ENCODE assay signal across 27 cellular contexts in genomic region chr11:108213784-108214183, GRCh38. TPM values are rescaled to one million over a fixed set of nuclear protein-coding genes. Genes with fewer than 3 reads are reported as not detected.
DNase-seq lines count a peak whose midpoint lies in the region; ATAC-seq, FAIRE-seq and TF ChIP-seq lines count a peak whose summit lies in the region.
"Had no signal": no experiment of that assay in that cellular context is flagged by ENCODE, and none has a peak within 500 bp of the region (broad histone marks: within the 10 kb centered on the region; RNA-seq: fewer than 3 reads in every experiment).

No MANE protein-coding gene starts in this region.

- CTCF ChIA-PET in HepG2 (lab: Yijun Ruan, JAX; ENCODE audit: low intra/inter-chr PET ratio, low total read pairs) = no interaction called here
- CTCF ChIA-PET in GM12878 (lab: Yijun Ruan, JAX) = interaction anchor here (0.9 to 1.0 kb wide), 4 partner anchors 8 to 39 kb away, joined by 3 to 6 read pairs (median 3); no protein-coding TSS in a partner anchor

- TF ChIP-seq EP300 in HepG2 (IDR thresholded peaks at IDR 0.05; ENCODE audit: low read depth in 2 of 2, low read length in 2 of 2) = no peak
- no peak for TF ChIP-seq EP300 in HepG2 (CRISPR knock-in tag; IDR thresholded peaks at IDR 0.05; ENCODE audit: borderline replicate concordance)
- no peak for TF ChIP-seq EP300 in GM12878 (IDR thresholded peaks at IDR 0.05; ENCODE audit: borderline replicate concordance in 1 of 2, control insufficient read depth in 1 of 2, low read depth in 2 of 2, low read length in 2 of 2)

- no peak overlapping the region for H2BK5ac ChIP-seq in trophoblast cell (ENCODE audit: low read depth, low read length, poor library complexity)

- H2AFZ ChIP-seq in HepG2 (ENCODE audit: low read length) = no peak overlapping the region
- H2AFZ ChIP-seq in GM12878 (ENCODE audit: control insufficient read depth, low read depth, low read length) = no peak overlapping the region
- no peak overlapping the region for H2AFZ ChIP-seq in trophoblast cell (ENCODE audit: insufficient read depth, low read length, poor library complexity)
- H2AFZ ChIP-seq: GM23338, PC-9 had no signal

- no peak overlapping the region for H3K4me2 ChIP-seq in HepG2 (ENCODE audit: low read depth, low read length)
- no peak overlapping the region for H3K4me2 ChIP-seq in GM12878 (ENCODE audit: control insufficient read depth, insufficient read depth)
- no peak overlapping the region for H3K4me2 ChIP-seq in trophoblast cell (ENCODE audit: low read length)
- H3K4me2 ChIP-seq: GM23338, KMS-11, PC-9 had no signal

- no peaks in the 10 kb centered on the region; the same call in 1 of the 2 replicates for H4K20me1 ChIP-seq in HepG2 (ENCODE audit: insufficient read depth, low read length)
- no peaks in the 10 kb centered on the region for H4K20me1 ChIP-seq in GM12878 (ENCODE audit: control insufficient read depth, insufficient read depth)

- RAD21 ChIA-PET in GM12878 (lab: Charles Lee; ENCODE audit: unreplicated experiment) = interaction anchor here (1.6 kb wide), 2 partner anchors 8 to 15 kb away, joined by 3 to 4 read pairs; partner anchors contain the start of gene NPAT

- H3K36me3 ChIP-seq in HepG2 (replicated peaks in 1 of 2; ENCODE audit: control insufficient read depth in 1 of 2, insufficient read depth in 2 of 2, low read length in 2 of 2) (peaks cover 0 to 5% of the 10 kb centered on the region in 2 experiments; a peak in 1 of 5 replicates), right lobe of liver (no peaks in the 10 kb centered on the region), GM12878 (ENCODE audit: control insufficient read depth in 2 of 2, insufficient read depth in 2 of 2, low read length in 1 of 2) (peaks cover 4 to 27% of the 10 kb centered on the region in 2 experiments), trophoblast cell (ENCODE audit: control insufficient read depth in 1 of 2, insufficient read depth in 2 of 2, low read length in 2 of 2) (peaks cover 8 to 14% of the 10 kb centered on the region in 2 experiments)
- H3K36me3 ChIP-seq: SJSA1 had no signal

- H3K79me1 ChIP-seq in trophoblast cell (ENCODE audit: low read length) = no peaks in the 10 kb centered on the region

- H3K9ac ChIP-seq in HepG2 (ENCODE audit: insufficient read depth, low read depth, low read length) (no peak overlapping the region), GM12878 (ENCODE audit: control insufficient read depth, insufficient read depth, low read length) (no peak overlapping the region), trophoblast cell (ENCODE audit: low read length) (no peak overlapping the region)
- H3K9ac ChIP-seq: KMS-11 had no signal

- H3K9me3 ChIP-seq in HepG2 (ENCODE audit: low read length) (no peaks in the 10 kb centered on the region), right lobe of liver (no peaks in the 10 kb centered on the region), GM12878 (replicated peaks; ENCODE audit: control insufficient read depth, insufficient read depth, low read length) (peaks cover 8% of the 10 kb centered on the region; the same call in 2 of the 3 replicates), trophoblast cell (ENCODE audit: insufficient read depth, low read depth, low read length) (peaks cover 2% of the 10 kb centered on the region)
- H3K9me3 ChIP-seq: SJSA1 had no signal

- H3K27ac ChIP-seq in HepG2 (ENCODE audit: extremely low read length, insufficient read depth, low read length) = no peak overlapping the region
- H3K27ac ChIP-seq in right lobe of liver = no peak overlapping the region
- no peak overlapping the region for H3K27ac ChIP-seq in GM12878 (ENCODE audit: control insufficient read depth, insufficient read depth)
- no peak overlapping the region for H3K27ac ChIP-seq in trophoblast cell (ENCODE audit: low read depth, low read length)
- H3K27ac ChIP-seq: C4-2B, KMS-11, PC-9, SJSA1 had no signal

- H3K79me2 ChIP-seq in HepG2 (ENCODE audit: insufficient read depth, low read length) = peaks cover 53% of the 10 kb centered on the region
- H3K79me2 ChIP-seq in GM12878 (ENCODE audit: control insufficient read depth, insufficient read depth, low read length) = peaks cover 60% of the 10 kb centered on the region
- H3K79me2 ChIP-seq in trophoblast cell (ENCODE audit: control insufficient read depth, insufficient read depth, low read length, poor library complexity) = peaks cover 2% of the 10 kb centered on the region

- BruUV-seq in HepG2 (replicated peaks; lab: Mats Ljungman, UMichigan) = no TSS peak
- no TSS peak for BruUV-seq in GM12878 (replicated peaks; lab: Mats Ljungman, UMichigan)

- TF ChIP-seq POLR2A in HepG2 (IDR thresholded peaks at IDR 0.05; ENCODE audit: insufficient read depth in 1 of 2, low read depth in 2 of 2, low read length in 2 of 2) (no peak), right lobe of liver (IDR thresholded peaks at IDR 0.05) (no peak), GM12891 (IDR thresholded peaks at IDR 0.05; ENCODE audit: low read depth, low read length) (no peak), GM12878 (IDR thresholded peaks at IDR 0.05; ENCODE audit: low read depth, low read length) (no peak)

- peak; percentile 44 for DNase-seq in HepG2 (ENCODE audit: low spot score)
- DNase-seq in right lobe of liver = no peak
- no peak for DNase-seq in GM12891 (ENCODE audit: insufficient read length, low spot score)
- DNase-seq in GM12878 (ENCODE audit: low read depth, low spot score) = no peak
- DNase-seq in trophoblast cell = no peak
- no peak for DNase-seq in DMS153 treated with DMSO at 0.1 percent for 48 hours (lab: John Stamatoyannopoulos, UW; ENCODE audit: unreplicated experiment)
- DNase-seq: DMS53; H9; IMR-90; MM.1S; NCI-H1048; NCI-H1417; NCI-H1694; NCI-H2029 treated with DMSO at 0.1 percent for 48 hours; NCI-H446 treated with DMSO at 0.1 percent for 48 hours; NCI-H526; NCI-H82; NK-92 treated with Interleukin-12 subunit alpha and Interleukin-12 subunit beta, amount 100 ng/mL, for 24 hours; PC-9; Right ventricle myocardium superior; RPMI8226 had no signal

- H3K23ac ChIP-seq in trophoblast cell (ENCODE audit: low read length) = no peak overlapping the region

- TF ChIP-seq RAD21 in HepG2 (CRISPR knock-in tag; IDR thresholded peaks at IDR 0.05) = no peak
- TF ChIP-seq RAD21 in GM12878 (IDR thresholded peaks at IDR 0.05; ENCODE audit: insufficient read depth, low read depth, low read length) = no peak

- H4K12ac ChIP-seq in trophoblast cell (ENCODE audit: low read depth, low read length) = no peak overlapping the region

- no peak overlapping the region for H3K14ac ChIP-seq in trophoblast cell (ENCODE audit: low read length)

- peak overlapping the region; percentile 28 for H4K8ac ChIP-seq in trophoblast cell (ENCODE audit: low read depth, low read length)

- peak; percentile 75 for FAIRE-seq in HepG2 (lab: Jason Lieb, UNC)
- FAIRE-seq in GM12891 (lab: Jason Lieb, UNC) = peak; percentile 47
- FAIRE-seq in GM12878 (lab: Jason Lieb, UNC) = no peak
- FAIRE-seq: D721Med had no signal

- no peak overlapping the region for H3K18ac ChIP-seq in trophoblast cell (ENCODE audit: low read length)

- no peak overlapping the region for H2BK120ac ChIP-seq in trophoblast cell (ENCODE audit: insufficient read depth, low read length, poor library complexity)

- no peak overlapping the region for H4K91ac ChIP-seq in trophoblast cell (ENCODE audit: low read depth, low read length)

- H3K27me3 ChIP-seq in HepG2 (ENCODE audit: control insufficient read depth in 1 of 2, insufficient read depth in 2 of 2, low read length in 2 of 2) (no peaks in the 10 kb centered on the region), right lobe of liver (no peaks in the 10 kb centered on the region), GM12878 (replicated peaks in 1 of 2; ENCODE audit: control insufficient read depth in 2 of 2, insufficient read depth in 2 of 2, low read length in 1 of 2) (no peaks in the 10 kb centered on the region), trophoblast cell (ENCODE audit: insufficient read depth, low read length) (no peaks in the 10 kb centered on the region)
- H3K27me3 ChIP-seq: SJSA1 had no signal

- H2BK12ac ChIP-seq in trophoblast cell (ENCODE audit: low read length) = no peak overlapping the region

- no peak for TF ChIP-seq CTCF in HepG2 (CRISPR knock-in tag; IDR thresholded peaks at IDR 0.05)
- TF ChIP-seq CTCF in right lobe of liver (IDR thresholded peaks at IDR 0.05) = no peak
- no peak for TF ChIP-seq CTCF in GM12878 (IDR thresholded peaks at IDR 0.05 in 2 of 3, conservative IDR thresholded peaks at IDR 0.05 in 1 of 3; ENCODE audit: control insufficient read depth in 2 of 3, extremely low read depth in 1 of 3, insufficient read depth in 1 of 3, low read depth in 3 of 3, low read length in 3 of 3)

- in situ Hi-C loops in HepG2 (cut with HindIII; ENCODE audit: extremely low pct_ligation_motif_present, low pct_unique_long_range_greater_than_20kb) (no loop called here), GM12878 (cut with MboI) (no loop called here)

- intact Hi-C loops in HepG2 (cut with micrococcal nuclease; ENCODE audit: unreplicated experiment) (no loop called here), right lobe of liver (cut with DNase I) (no loop called here), GM12878 (cut with micrococcal nuclease; ENCODE audit: unreplicated experiment) (no loop called here)

- H3K4me1 ChIP-seq in HepG2 (ENCODE audit: insufficient read depth, low read length) (peaks cover 14% of the 10 kb centered on the region), right lobe of liver (peaks cover 0 to 5% (median 0%) of the 10 kb centered on the region in 4 donors), GM12878 (ENCODE audit: control insufficient read depth, insufficient read depth, low read length) (peaks cover 2% of the 10 kb centered on the region; the same call in 1 of the 2 replicates), trophoblast cell (ENCODE audit: control insufficient read depth in 1 of 2, insufficient read depth in 2 of 2, low read length in 2 of 2) (peaks cover 0 to 2% of the 10 kb centered on the region in 2 experiments)
- H3K4me1 ChIP-seq: SJSA1 had no signal

- SMC1A ChIA-PET in GM12878 (lab: Charles Lee; ENCODE audit: uncharacterized antibody, unreplicated experiment) = interaction anchor here (1.1 to 4.1 kb wide), 4 partner anchors 11 to 109 kb away, joined by 3 to 21 read pairs (median 4); no protein-coding TSS in a partner anchor

- no peak overlapping the region for H3K4ac ChIP-seq in trophoblast cell (ENCODE audit: low read depth, low read length)

- POLR2A ChIA-PET in HepG2 (lab: Yijun Ruan, JAX) (interaction anchor here (1.3 kb wide), 1 partner anchor 9 kb away, joined by 9 read pairs; the partner anchor contains the start of genes ATM and NPAT), GM12878 (lab: Charles Lee) (interaction anchor here (0.6 to 1.3 kb wide), 2 partner anchors 12 to 260 kb away, joined by 3 to 5 read pairs; no protein-coding TSS in a partner anchor)

- H3K4me3 ChIP-seq in HepG2 (replicated peaks in 1 of 3; ENCODE audit: insufficient read depth in 1 of 3, low read depth in 2 of 3, low read length in 3 of 3) (no peak overlapping the region), right lobe of liver (no peak overlapping the region), GM12878 (no peak overlapping the region), trophoblast cell (ENCODE audit: low read depth, low read length) (no peak overlapping the region)
- H3K4me3 ChIP-seq: GM23338, PC-9, SJSA1 had no signal

- peak; percentile 98 for ATAC-seq in HepG2
- no peak for ATAC-seq in right lobe of liver
- peak; percentile 28 for ATAC-seq in GM12878
- ATAC-seq in GM21360 (IDR thresholded peaks at IDR 0.05; ENCODE audit: unreplicated experiment) = no peak
- ATAC-seq: GM23338 had no signal

- 78% methylated on average over 2 of the region's 2 CpGs for WGBS in HepG2 (ENCODE audit: low lambda C conversion rate)
- 75% methylated on average over 1 of the region's 2 CpGs for WGBS in right lobe of liver (ENCODE audit: insufficient coverage, low coverage, low lambda C conversion rate, missing lambda C conversion rate)
- WGBS in GM12878 (ENCODE audit: insufficient coverage, insufficient replicate concordance, low lambda C conversion rate, missing lambda C conversion rate) = 74% methylated on average over 2 of the region's 2 CpGs
- no CpG with 5 or more reads among the region's 2 CpGs for WGBS in trophoblast cell (ENCODE audit: extremely low coverage, insufficient coverage, insufficient read length)

- H2AK5ac ChIP-seq in trophoblast cell (ENCODE audit: low read length) = no peak overlapping the region

RNA-seq across cellular contexts. Expression of gene NPAT, which starts 8.7 kb away (rescaled TPM):
- 11.2 and 16.8 TPM in 2 replicates for total RNA-seq in HepG2 (2016; rRNA removed; fragmentation: Illumina TruSeq; extraction: Trizol)
- total RNA-seq in HepG2 (2016; cell fraction: cytosol; rRNA removed; fragmentation: Illumina TruSeq; extraction: Trizol; ENCODE audit: low read depth) = 3.0 and 3.6 TPM in 2 replicates
- total RNA-seq in HepG2 (2016; cell fraction: insoluble cytoplasmic fraction; rRNA removed; fragmentation: Illumina TruSeq; extraction: Trizol) = 11.0 and 16.0 TPM in 2 replicates
- 5.2 and 6.0 TPM in 2 replicates for total RNA-seq in HepG2 (2016; cell fraction: membrane; rRNA removed; fragmentation: Illumina TruSeq; extraction: Trizol)
- 14.8 and 18.0 TPM in 2 replicates for total RNA-seq in HepG2 (2016; cell fraction: nucleus; rRNA removed; fragmentation: Illumina TruSeq; extraction: Trizol)
- 3.5 and 4.4 TPM in 2 replicates for polyA plus RNA-seq in HepG2 (2011; rRNA removed)
- 1.6 and 2.5 TPM in 2 replicates for polyA plus RNA-seq in HepG2 (2011; cell fraction: cytosol; rRNA removed)
- polyA plus RNA-seq in HepG2 (2011; cell fraction: nucleus; rRNA removed) = 4.4 and 4.5 TPM in 2 replicates
- polyA plus RNA-seq in HepG2 (2012) = 3.2 and 4.8 TPM in 2 replicates
- 0.24 and 0.34 TPM in 2 replicates for polyA plus RNA-seq in HepG2 (2016; cell fraction: cytosol; fragmentation: Illumina TruSeq; extraction: Trizol; ENCODE audit: low read depth)
- polyA plus RNA-seq in HepG2 (2016; cell fraction: insoluble cytoplasmic fraction; fragmentation: Illumina TruSeq; extraction: Trizol; ENCODE audit: low read depth) = 10.1 TPM in 2 replicates
- 0.60 and 0.72 TPM in 2 replicates for polyA plus RNA-seq in HepG2 (2016; cell fraction: membrane; fragmentation: Illumina TruSeq; extraction: Trizol; ENCODE audit: low read depth)
- polyA plus RNA-seq in HepG2 (2016; cell fraction: nucleus; fragmentation: Illumina TruSeq; extraction: Trizol; ENCODE audit: insufficient read depth, low read depth) = 13.1 and 17.1 TPM in 2 replicates
- polyA minus RNA-seq in HepG2 (2011; rRNA and poly(A)+ RNA removed; ENCODE audit: low replicate concordance) = 10.1 and 20.2 TPM in 2 replicates
- polyA minus RNA-seq in HepG2 (2011; cell fraction: cytosol; rRNA and poly(A)+ RNA removed) = 6.4 and 7.4 TPM in 2 replicates
- 26.0 and 33.7 TPM in 2 replicates for polyA minus RNA-seq in HepG2 (2011; cell fraction: nucleus; rRNA and poly(A)+ RNA removed)
- total RNA-seq in right lobe of liver = 1 to 10 TPM; 4.8 to 7.8 (median 5.9) TPM
- 7.3 TPM for polyA plus RNA-seq in GM12891 (2012; ENCODE audit: low read depth, missing spikeins)
- 104 and 106 TPM in 2 replicates for total RNA-seq in GM12878 (2013; cell fraction: nucleolus; rRNA removed)
- 17.9 and 19.9 TPM in 2 replicates for total RNA-seq in GM12878 (2014; rRNA removed)
- total RNA-seq in GM12878 (2014; rRNA removed; fragmentation: Illumina TruSeq; extraction: Trizol) = 31.6 and 32.8 TPM in 2 replicates
- 21.1 and 22.7 TPM in 2 replicates for total RNA-seq in GM12878 (2021)
- 3.7 TPM for polyA plus RNA-seq in GM12878 (2011; ENCODE audit: low read depth)
- 19.4 and 27.1 TPM in 2 replicates for polyA plus RNA-seq in GM12878 (2011; rRNA removed)
- 8.4 and 8.9 TPM in 2 replicates for polyA plus RNA-seq in GM12878 (2011; cell fraction: cytosol; rRNA removed)
- polyA plus RNA-seq in GM12878 (2011; cell fraction: nucleus; rRNA removed) = 14.0 and 16.3 TPM in 2 replicates
- 6.6 and 11.2 TPM in 2 replicates for polyA plus RNA-seq in GM12878 (2012)
- polyA plus RNA-seq in GM12878 (2014; fragmentation: Illumina TruSeq; extraction: Trizol) = 22.7 and 26.4 TPM in 2 replicates
- polyA plus RNA-seq in GM12878 (2014; fragmentation: Nextera tagmentation; extraction: Ambion mirVana) = 1 to 10 TPM; 7.5 to 9.8 TPM
- polyA plus RNA-seq in GM12878 (2014; rRNA removed) = 13.5 and 15.7 TPM in 2 replicates
- 10 to 100 TPM; 20.9 to 23.7 TPM for polyA plus RNA-seq in GM12878 (2016; fragmentation: Nextera tagmentation; extraction: Ambion mirVana)
- 34.6 and 50.3 TPM in 2 replicates for polyA minus RNA-seq in GM12878 (2011; rRNA and poly(A)+ RNA removed)
- 11.4 and 12.4 TPM in 2 replicates for polyA minus RNA-seq in GM12878 (2011; cell fraction: cytosol; rRNA and poly(A)+ RNA removed)
- polyA minus RNA-seq in GM12878 (2011; cell fraction: nucleus; rRNA and poly(A)+ RNA removed) = 22.7 and 27.8 TPM in 2 replicates
- 16.7 and 17.3 TPM in 2 replicates for polyA plus RNA-seq in trophoblast cell (2013)

RNA-seq across cellular contexts. Expression of gene ATM, which starts 9.1 kb away (rescaled TPM):
- 61.1 and 71.6 TPM in 2 replicates for total RNA-seq in HepG2 (2016; rRNA removed; fragmentation: Illumina TruSeq; extraction: Trizol)
- 43.6 and 66.5 TPM in 2 replicates for total RNA-seq in HepG2 (2016; cell fraction: cytosol; rRNA removed; fragmentation: Illumina TruSeq; extraction: Trizol; ENCODE audit: low read depth)
- total RNA-seq in HepG2 (2016; cell fraction: insoluble cytoplasmic fraction; rRNA removed; fragmentation: Illumina TruSeq; extraction: Trizol) = 64.7 and 69.5 TPM in 2 replicates
- total RNA-seq in HepG2 (2016; cell fraction: membrane; rRNA removed; fragmentation: Illumina TruSeq; extraction: Trizol) = 41.9 and 47.7 TPM in 2 replicates
- total RNA-seq in HepG2 (2016; cell fraction: nucleus; rRNA removed; fragmentation: Illumina TruSeq; extraction: Trizol) = 142 and 164 TPM in 2 replicates
- 39.5 and 40.0 TPM in 2 replicates for polyA plus RNA-seq in HepG2 (2011; rRNA removed)
- 11.0 and 21.3 TPM in 2 replicates for polyA plus RNA-seq in HepG2 (2011; cell fraction: cytosol; rRNA removed)
- 67.8 and 83.9 TPM in 2 replicates for polyA plus RNA-seq in HepG2 (2011; cell fraction: nucleus; rRNA removed)
- polyA plus RNA-seq in HepG2 (2012) = 24.1 and 34.9 TPM in 2 replicates
- polyA plus RNA-seq in HepG2 (2016; cell fraction: cytosol; fragmentation: Illumina TruSeq; extraction: Trizol; ENCODE audit: low read depth) = 2.1 and 2.6 TPM in 2 replicates
- 35.5 and 37.3 TPM in 2 replicates for polyA plus RNA-seq in HepG2 (2016; cell fraction: insoluble cytoplasmic fraction; fragmentation: Illumina TruSeq; extraction: Trizol; ENCODE audit: low read depth)
- 4.3 and 5.2 TPM in 2 replicates for polyA plus RNA-seq in HepG2 (2016; cell fraction: membrane; fragmentation: Illumina TruSeq; extraction: Trizol; ENCODE audit: low read depth)
- polyA plus RNA-seq in HepG2 (2016; cell fraction: nucleus; fragmentation: Illumina TruSeq; extraction: Trizol; ENCODE audit: insufficient read depth, low read depth) = 118 and 119 TPM in 2 replicates
- 51.6 and 65.8 TPM in 2 replicates for polyA minus RNA-seq in HepG2 (2011; rRNA and poly(A)+ RNA removed; ENCODE audit: low replicate concordance)
- 24.1 and 39.3 TPM in 2 replicates for polyA minus RNA-seq in HepG2 (2011; cell fraction: cytosol; rRNA and poly(A)+ RNA removed)
- polyA minus RNA-seq in HepG2 (2011; cell fraction: nucleus; rRNA and poly(A)+ RNA removed) = 500 and 521 TPM in 2 replicates
- 10 to 100 TPM; 24.9 to 47.1 (median 32.4) TPM for total RNA-seq in right lobe of liver
- polyA plus RNA-seq in GM12891 (2012; ENCODE audit: low read depth, missing spikeins) = 25.7 TPM
- 988 and 998 TPM in 2 replicates for total RNA-seq in GM12878 (2013; cell fraction: nucleolus; rRNA removed)
- 56.1 and 57.5 TPM in 2 replicates for total RNA-seq in GM12878 (2014; rRNA removed)
- 84.6 and 91.5 TPM in 2 replicates for total RNA-seq in GM12878 (2014; rRNA removed; fragmentation: Illumina TruSeq; extraction: Trizol)
- 53.7 and 58.4 TPM in 2 replicates for total RNA-seq in GM12878 (2021)
- polyA plus RNA-seq in GM12878 (2011; ENCODE audit: low read depth) = 40.3 TPM
- 90.7 and 168 TPM in 2 replicates for polyA plus RNA-seq in GM12878 (2011; rRNA removed)
- 27.5 and 35.1 TPM in 2 replicates for polyA plus RNA-seq in GM12878 (2011; cell fraction: cytosol; rRNA removed)
- polyA plus RNA-seq in GM12878 (2011; cell fraction: nucleus; rRNA removed) = 123 and 184 TPM in 2 replicates
- 60.6 and 61.4 TPM in 2 replicates for polyA plus RNA-seq in GM12878 (2012)
- polyA plus RNA-seq in GM12878 (2014; fragmentation: Illumina TruSeq; extraction: Trizol) = 45.0 and 70.6 TPM in 2 replicates
- polyA plus RNA-seq in GM12878 (2014; fragmentation: Nextera tagmentation; extraction: Ambion mirVana) = 10 to 100 TPM; 10.0 to 10.5 TPM
- polyA plus RNA-seq in GM12878 (2014; rRNA removed) = 26.8 and 35.5 TPM in 2 replicates
- 10 to 100 TPM; 14.6 to 19.5 TPM for polyA plus RNA-seq in GM12878 (2016; fragmentation: Nextera tagmentation; extraction: Ambion mirVana)
- 120 and 136 TPM in 2 replicates for polyA minus RNA-seq in GM12878 (2011; rRNA and poly(A)+ RNA removed)
- polyA minus RNA-seq in GM12878 (2011; cell fraction: cytosol; rRNA and poly(A)+ RNA removed) = 40.5 and 55.9 TPM in 2 replicates
- polyA minus RNA-seq in GM12878 (2011; cell fraction: nucleus; rRNA and poly(A)+ RNA removed) = 184 and 361 TPM in 2 replicates
- polyA plus RNA-seq in trophoblast cell (2013) = 15.8 and 17.8 TPM in 2 replicates

Comparison
In these comparisons a context has a peak if more than half of its experiments do, and no peak if none do; other contexts are left out.
1. ATAC-seq: peak in HepG2 (single experiment) and GM12878 (single experiment); none in right lobe of liver (0 of 4) and GM21360 (single experiment).